Comparison of ENCODE assay signal across 2 cellular contexts in genomic region chr15:53982281-53982680, GRCh38.
TF ChIP-seq lines count a peak whose summit lies in the region.

No MANE protein-coding gene starts in this region.

TF ChIP-seq in GM12878, 131 proteins besides CTCF, POLR2A, EP300 and RAD21 (continued from another document):
- TF ChIP-seq BHLHE40 (IDR thresholded peaks at IDR 0.05; ENCODE audit: borderline replicate concordance in 1 of 2, low read depth in 2 of 2, low read length in 1 of 2): peak in 1 of 2 experiments; percentile 34; a peak in 1 of 4 replicates

TF ChIP-seq in neural cell, 6 proteins besides CTCF, POLR2A, EP300 and RAD21:
- TF ChIP-seq REST (IDR thresholded peaks at IDR 0.05; ENCODE audit: borderline replicate concordance): no peak
- TF ChIP-seq MXI1 (conservative IDR thresholded peaks at IDR 0.05; ENCODE audit: poor library complexity, severe bottlenecking): no peak
- no peak for TF ChIP-seq SMC3 (conservative IDR thresholded peaks at IDR 0.05; ENCODE audit: poor library complexity)
- no peak for TF ChIP-seq EZH2 (IDR thresholded peaks at IDR 0.05; ENCODE audit: borderline replicate concordance, insufficient read depth, low read length, poor library complexity, severe bottlenecking)
- TF ChIP-seq POLR2AphosphoS5 (IDR thresholded peaks at IDR 0.05): no peak
- TF ChIP-seq TAF1 (IDR thresholded peaks at IDR 0.05; ENCODE audit: low read depth): no peak
TF ChIP-seq in neural cell: peak in this region for 0.
